Comparison of ENCODE assay signal across 15 cellular contexts in the genomic region with DNA sequence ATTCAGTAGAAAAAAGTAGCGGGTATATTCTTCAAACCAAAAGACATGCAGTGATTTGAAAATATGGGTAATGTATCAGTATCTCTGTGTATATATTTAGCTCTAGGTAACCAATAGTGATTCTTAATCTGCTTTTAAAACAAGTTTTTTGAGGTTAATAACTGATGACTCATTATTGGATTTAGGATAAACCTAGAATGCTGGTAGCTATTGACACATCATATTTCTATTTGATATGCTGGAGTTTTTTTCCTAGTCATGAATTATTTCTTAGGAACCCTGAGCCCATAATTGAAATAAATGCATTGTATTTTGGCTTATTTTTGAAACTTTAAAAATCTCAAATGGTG. TPM values are rescaled to one million over a fixed set of nuclear protein-coding genes. Genes with fewer than 3 reads are reported as not detected.
DNase-seq lines count a peak whose midpoint lies in the region; ATAC-seq and TF ChIP-seq lines count a peak whose summit lies in the region.
"Had no signal": no experiment of that assay in that cellular context is flagged by ENCODE, and none has a peak within 500 bp of the region (broad histone marks: within the 10 kb centered on the region; RNA-seq: fewer than 3 reads in every experiment).

No MANE protein-coding gene starts in this region.

- H3K27me3 ChIP-seq in spleen (replicated peaks in 1 of 7) = no peaks in the 10 kb centered on the region
- H3K27me3 ChIP-seq: ovary had no signal

- H3K4me1 ChIP-seq in spleen = peaks cover 3 to 51% (median 36%) of the 10 kb centered on the region in 6 donors

- intact Hi-C loops in spleen (cut with DNase I; ENCODE audit: low total_unique reads) = no loop called here
- intact Hi-C loops in activated T-helper 2 cell treated with anti-CD3 and anti-CD28 coated beads, Interferon-gamma antibody, Interleukin-2, Interleukin-4, amounts not matched to agents 10 μg/mL and 5 μg/mL and 100 μg/mL, durations not matched to agents 14 hours and 24 hours and 36 hours (cut with micrococcal nuclease) = loop anchor here (5.0 kb wide), 1 partner anchor 39 kb away; no protein-coding TSS in a partner anchor

- H3K27ac Mint-ChIP-seq in activated T-helper 2 cell treated with anti-CD3 and anti-CD28 coated beads, Interferon-gamma antibody, Interleukin-2, Interleukin-4, amounts not matched to agents 10 μg/mL and 5 μg/mL and 100 μg/mL, durations not matched to agents 14 hours and 24 hours and 36 hours = no peak overlapping the region
- H3K27ac Mint-ChIP-seq: memory B cell had no signal

- no peaks in the 10 kb centered on the region for H3K27me3 Mint-ChIP-seq in activated T-helper 2 cell treated with anti-CD3 and anti-CD28 coated beads, Interferon-gamma antibody, Interleukin-2, Interleukin-4, amounts not matched to agents 10 μg/mL and 5 μg/mL and 100 μg/mL, durations not matched to agents 14 hours and 24 hours and 36 hours (ENCODE audit: low read depth)
- H3K27me3 Mint-ChIP-seq: memory B cell had no signal

- DNase-seq in DMS53 (lab: John Stamatoyannopoulos, UW) (peak; percentile 3), DMS53 treated with DMSO at 0.1 percent for 48 hours (lab: John Stamatoyannopoulos, UW; ENCODE audit: unreplicated experiment) (no peak), epithelial cell of prostate (ENCODE audit: low read depth, low spot score) (no peak), spleen (no peak), germinal center (ENCODE audit: low spot score) (no peak)
- no peak for DNase-seq in activated T-helper 2 cell treated with anti-CD3 and anti-CD28 coated beads, Interferon-gamma antibody, Interleukin-2, Interleukin-4, amounts not matched to agents 10 μg/mL and 5 μg/mL and 100 μg/mL, durations not matched to agents 14 hours and 24 hours and 36 hours (ENCODE audit: low spot score)
- DNase-seq: activated CD4-positive, CD25-positive, alpha-beta regulatory T cell; activated gamma-delta T cell; cortex of kidney; NCI-H524 treated with DMSO at 0.1 percent for 48 hours; ovary had no signal

- TF ChIP-seq CTCF in spleen (IDR thresholded peaks at IDR 0.05 in 8 of 11, conservative IDR thresholded peaks at IDR 0.05 in 3 of 11) = no peak

- no peaks in the 10 kb centered on the region for H3K9me3 ChIP-seq in spleen
- H3K9me3 ChIP-seq: ovary had no signal

- H3K36me3 Mint-ChIP-seq in activated T-helper 2 cell treated with anti-CD3 and anti-CD28 coated beads, Interferon-gamma antibody, Interleukin-2, Interleukin-4, amounts not matched to agents 10 μg/mL and 5 μg/mL and 100 μg/mL, durations not matched to agents 14 hours and 24 hours and 36 hours (ENCODE audit: low read depth) = peaks cover 20% of the 10 kb centered on the region
- H3K36me3 Mint-ChIP-seq: memory B cell had no signal

- H3K4me3 Mint-ChIP-seq in activated T-helper 2 cell treated with anti-CD3 and anti-CD28 coated beads, Interferon-gamma antibody, Interleukin-2, Interleukin-4, amounts not matched to agents 10 μg/mL and 5 μg/mL and 100 μg/mL, durations not matched to agents 14 hours and 24 hours and 36 hours (ENCODE audit: low read depth) = no peak overlapping the region
- H3K4me3 Mint-ChIP-seq: memory B cell had no signal

- no peak for TF ChIP-seq POLR2A in spleen (IDR thresholded peaks at IDR 0.05)

- H3K9me3 Mint-ChIP-seq in activated T-helper 2 cell treated with anti-CD3 and anti-CD28 coated beads, Interferon-gamma antibody, Interleukin-2, Interleukin-4, amounts not matched to agents 10 μg/mL and 5 μg/mL and 100 μg/mL, durations not matched to agents 14 hours and 24 hours and 36 hours = no peaks in the 10 kb centered on the region
- H3K9me3 Mint-ChIP-seq: memory B cell had no signal

- H3K4me3 ChIP-seq in spleen = no peak overlapping the region
- H3K4me3 ChIP-seq: ovary had no signal

- H3K4me1 Mint-ChIP-seq in activated T-helper 2 cell treated with anti-CD3 and anti-CD28 coated beads, Interferon-gamma antibody, Interleukin-2, Interleukin-4, amounts not matched to agents 10 μg/mL and 5 μg/mL and 100 μg/mL, durations not matched to agents 14 hours and 24 hours and 36 hours (ENCODE audit: low read depth) = peaks cover 30% of the 10 kb centered on the region

- H3K27ac ChIP-seq in epithelial cell of prostate (peak overlapping the region; percentile 97), spleen (peak overlapping the region; percentile 48 to 85 (median 80))
- H3K27ac ChIP-seq: 22Rv1, ovary had no signal

- H3K36me3 ChIP-seq in spleen = no peaks in the 10 kb centered on the region
- H3K36me3 ChIP-seq: ovary had no signal

- 0 to 3% (median 0%) methylated on average over 1 of the region's 1 CpG for WGBS in spleen, 5 donors

- peak; percentile 7; the same call in 2 of the 3 replicates for ATAC-seq in SK-N-SH treated with all-trans-retinoic acid at 6 μM for 48 hours
- ATAC-seq in GM21367 (IDR thresholded peaks at IDR 0.05; ENCODE audit: unreplicated experiment) = no peak

TF ChIP-seq in SK-N-SH treated with all-trans-retinoic acid at 6 μM for 48 hours, 23 proteins besides CTCF, POLR2A, EP300 and RAD21:
- TF ChIP-seq OSR1 (CRISPR knock-in tag; IDR thresholded peaks at IDR 0.05) (no peak), BACH2 (CRISPR knock-in tag; IDR thresholded peaks at IDR 0.05; ENCODE audit: borderline replicate concordance) (no peak), ZNF8 (CRISPR knock-in tag; IDR thresholded peaks at IDR 0.05) (no peak), ZC3H10 (CRISPR knock-in tag; IDR thresholded peaks at IDR 0.05) (no peak), TCF4 (CRISPR knock-in tag; IDR thresholded peaks at IDR 0.05; ENCODE audit: borderline replicate concordance) (no peak)
- TF ChIP-seq, protein P1, sequence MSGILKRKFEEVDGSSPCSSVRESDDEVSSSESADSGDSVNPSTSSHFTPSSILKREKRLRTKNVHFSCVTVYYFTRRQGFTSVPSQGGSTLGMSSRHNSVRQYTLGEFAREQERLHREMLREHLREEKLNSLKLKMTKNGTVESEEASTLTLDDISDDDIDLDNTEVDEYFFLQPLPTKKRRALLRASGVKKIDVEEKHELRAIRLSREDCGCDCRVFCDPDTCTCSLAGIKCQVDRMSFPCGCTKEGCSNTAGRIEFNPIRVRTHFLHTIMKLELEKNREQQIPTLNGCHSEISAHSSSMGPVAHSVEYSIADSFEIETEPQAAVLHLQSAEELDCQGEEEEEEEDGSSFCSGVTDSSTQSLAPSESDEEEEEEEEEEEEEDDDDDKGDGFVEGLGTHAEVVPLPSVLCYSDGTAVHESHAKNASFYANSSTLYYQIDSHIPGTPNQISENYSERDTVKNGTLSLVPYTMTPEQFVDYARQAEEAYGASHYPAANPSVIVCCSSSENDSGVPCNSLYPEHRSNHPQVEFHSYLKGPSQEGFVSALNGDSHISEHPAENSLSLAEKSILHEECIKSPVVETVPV (CRISPR knock-in tag; IDR thresholded peaks at IDR 0.05) = no peak

RNA-seq across cellular contexts. Expression of a gene that starts 15.5 kb away (rescaled TPM):
- total RNA-seq in spleen = 10 to 100 TPM; 74.3 to 89.1 (median 83.6) TPM
- 10 to 100 TPM; 39.0 to 63.9 (median 43.9) TPM for polyA plus RNA-seq in spleen
- total RNA-seq in activated T-helper 2 cell treated with anti-CD3 and anti-CD28 coated beads, Interferon-gamma antibody, Interleukin-2, Interleukin-4, amounts not matched to agents 10 μg/mL and 5 μg/mL and 100 μg/mL, durations not matched to agents 14 hours and 24 hours and 36 hours = 162 and 165 TPM in 2 replicates

RNA-seq across cellular contexts. Expression of a gene that starts 55.8 kb away (rescaled TPM):
- 100 to 1,000 TPM in 2 of 7 donors, 10 to 100 TPM in 5; 77.3 to 187 (median 84.7) TPM for total RNA-seq in spleen
- polyA plus RNA-seq in spleen = 10 to 100 TPM; 24.3 to 35.0 (median 29.3) TPM
- total RNA-seq in activated T-helper 2 cell treated with anti-CD3 and anti-CD28 coated beads, Interferon-gamma antibody, Interleukin-2, Interleukin-4, amounts not matched to agents 10 μg/mL and 5 μg/mL and 100 μg/mL, durations not matched to agents 14 hours and 24 hours and 36 hours = 75.0 and 81.0 TPM in 2 replicates
